In the genomic region with DNA sequence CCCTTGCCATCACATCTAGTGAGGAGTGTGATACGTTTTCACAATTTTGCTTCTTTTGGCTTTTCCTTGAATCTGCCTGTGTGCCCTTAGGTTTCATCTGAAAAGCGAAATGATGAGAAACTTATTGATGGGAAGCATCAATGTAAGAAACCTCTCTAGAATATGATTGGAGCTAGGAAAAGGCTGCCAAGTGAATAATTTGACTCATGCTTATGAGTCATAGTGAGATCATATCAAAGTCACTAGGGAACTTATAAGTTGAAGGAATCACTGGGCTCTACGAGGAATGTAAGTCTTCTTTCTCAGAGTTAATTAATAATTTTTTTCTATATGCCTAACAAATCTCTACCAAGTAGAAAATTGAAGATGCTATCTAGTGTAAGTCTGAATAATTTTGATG, we compare ENCODE assay signal across 11 cellular contexts. TPM values are rescaled to one million over a fixed set of nuclear protein-coding genes. Genes with fewer than 3 reads are reported as not detected.
DNase-seq lines count a peak whose midpoint lies in the region; ATAC-seq and TF ChIP-seq lines count a peak whose summit lies in the region.
"Had no signal": no experiment of that assay in that cellular context is flagged by ENCODE, and none has a peak within 500 bp of the region (broad histone marks: within the 10 kb centered on the region; RNA-seq: fewer than 3 reads in every experiment).

No MANE protein-coding gene starts in this region.

- dilution Hi-C loops in IMR-90 (cut with HindIII; ENCODE audit: low sequenced_read_pairs, unreplicated experiment), result no loop called here

- H3K27ac ChIP-seq in IMR-90 (ENCODE audit: insufficient read depth, low read length) (no peak overlapping the region), stomach (no peak overlapping the region)

- no peak overlapping the region for H2BK5ac ChIP-seq in IMR-90 (ENCODE audit: low read depth, low read length, poor library complexity, severe bottlenecking)

- peaks cover 4% of the 10 kb centered on the region; the same call in 1 of the 2 replicates for H3K36me3 ChIP-seq in IMR-90 (ENCODE audit: control insufficient read depth, insufficient read depth, low read length)
- no peaks in the 10 kb centered on the region; the same call in 1 of the 2 replicates for H3K36me3 ChIP-seq in Caco-2 (ENCODE audit: control insufficient read depth, insufficient read depth, low read length)
- H3K36me3 ChIP-seq in stomach, result peaks cover 0 to 22% (median 17%) of the 10 kb centered on the region in 4 donors

- H3K4me1 ChIP-seq in IMR-90 (ENCODE audit: control insufficient read depth, insufficient read depth, low read length) (peaks cover 13% of the 10 kb centered on the region), Caco-2 (no peaks in the 10 kb centered on the region; the same call in 1 of the 2 replicates), stomach (peaks cover 0 to 13% (median 3%) of the 10 kb centered on the region in 4 donors)

- H3K18ac ChIP-seq in IMR-90 (ENCODE audit: low read depth, low read length), result no peak overlapping the region

- DNase-seq in CD1c-positive myeloid dendritic cell (ENCODE audit: extremely low spot score), result peak; percentile 41
- DNase-seq in IMR-90, result peak; percentile 97
- DNase-seq in cardiac fibroblast (ENCODE audit: low read depth in 2 of 2), result peak; percentile 79 to 96
- peak; percentile 45 for DNase-seq in myocyte (ENCODE audit: low read depth)
- no peak for DNase-seq in activated CD4-positive, alpha-beta T cell treated with anti-CD3 and anti-CD28 coated beads for 4 hours
- no peak for DNase-seq in Caco-2
- no peak for DNase-seq in activated T-helper 2 cell treated with anti-CD3 and anti-CD28 coated beads, Interferon-gamma antibody, Interleukin-2, Interleukin-4, amounts not matched to agents 10 μg/mL and 5 μg/mL and 100 μg/mL, durations not matched to agents 14 hours and 24 hours and 36 hours (ENCODE audit: low spot score)
- DNase-seq in stomach, result no peak
- DNase-seq: activated naive CD4-positive, alpha-beta T cell treated with anti-CD3 and anti-CD28 coated beads, Interleukin-2, amount 10 ng/mL, durations not matched to agents 7 days and 5 days; KG1; NCI-H526 treated with DMSO at 0.1 percent for 48 hours had no signal

- H3K56ac ChIP-seq in IMR-90 (ENCODE audit: extremely low read depth, insufficient read depth, low read length), result no peak overlapping the region

- peaks cover 18% of the 10 kb centered on the region for H3K9me1 ChIP-seq in IMR-90 (ENCODE audit: insufficient read depth, low read length)

- H3K23ac ChIP-seq in IMR-90 (ENCODE audit: low read depth, low read length), result no peak overlapping the region

- no peak overlapping the region for H4K91ac ChIP-seq in IMR-90 (ENCODE audit: insufficient read depth, low read depth, low read length)

- no peak overlapping the region for H4K5ac ChIP-seq in IMR-90 (ENCODE audit: low read depth, low read length)

- peaks cover 33 to 50% of the 10 kb centered on the region in 2 experiments for H3K79me1 ChIP-seq in IMR-90 (ENCODE audit: low read depth in 1 of 2, low read length in 2 of 2)

- H2AFZ ChIP-seq in IMR-90 (replicated peaks; ENCODE audit: low read length, poor library complexity), result no peak overlapping the region

- no peak overlapping the region for H2AK9ac ChIP-seq in IMR-90 (replicated peaks; ENCODE audit: low read depth, low read length, poor library complexity)

- no CpG with 5 or more reads among the region's 3 CpGs for WGBS in IMR-90 (ENCODE audit: extremely low coverage in 2 of 2, insufficient read length in 1 of 2), 2 experiments
- WGBS in stomach, 5 donors, result 63 to 81% (median 73%) methylated on average over 3 of the region's 3 CpGs

- no peak overlapping the region for H4K8ac ChIP-seq in IMR-90 (ENCODE audit: low read depth in 2 of 2, low read length in 2 of 2)

- POLR2A ChIA-PET in IMR-90 (lab: Charles Lee; ENCODE audit: unreplicated experiment), result no interaction called here
- POLR2A ChIA-PET in Caco-2 (lab: Charles Lee), result no interaction called here

- H3K4me1 Mint-ChIP-seq in Caco-2 (ENCODE audit: low read depth, unreplicated experiment), result peaks cover 9% of the 10 kb centered on the region
- peaks cover 9% of the 10 kb centered on the region for H3K4me1 Mint-ChIP-seq in activated T-helper 2 cell treated with anti-CD3 and anti-CD28 coated beads, Interferon-gamma antibody, Interleukin-2, Interleukin-4, amounts not matched to agents 10 μg/mL and 5 μg/mL and 100 μg/mL, durations not matched to agents 14 hours and 24 hours and 36 hours (ENCODE audit: low read depth)

- TF ChIP-seq RAD21 in IMR-90 (IDR thresholded peaks at IDR 0.05; ENCODE audit: low read length), result no peak

- H2AK5ac ChIP-seq in IMR-90 (ENCODE audit: low read depth, low read length), result no peak overlapping the region

- in situ Hi-C loops in IMR-90 (cut with MboI; ENCODE audit: low sequenced_read_pairs), result loop anchor here (10.0 to 25.0 kb wide), 2 partner anchors 549 to 717 kb away; partner anchors contain the start of gene BDKRB1

- H3K27me3 Mint-ChIP-seq in Caco-2 (ENCODE audit: insufficient read depth, unreplicated experiment), result no peaks in the 10 kb centered on the region
- no peaks in the 10 kb centered on the region for H3K27me3 Mint-ChIP-seq in activated T-helper 2 cell treated with anti-CD3 and anti-CD28 coated beads, Interferon-gamma antibody, Interleukin-2, Interleukin-4, amounts not matched to agents 10 μg/mL and 5 μg/mL and 100 μg/mL, durations not matched to agents 14 hours and 24 hours and 36 hours (ENCODE audit: low read depth)
- H3K27me3 Mint-ChIP-seq: activated naive CD4-positive, alpha-beta T cell treated with anti-CD3 and anti-CD28 coated beads, Interleukin-2, amount 10 ng/mL, durations not matched to agents 7 days and 5 days had no signal

- no peak overlapping the region for H3K14ac ChIP-seq in IMR-90 (replicated peaks; ENCODE audit: low read depth, low read length)

- peaks cover 2% of the 10 kb centered on the region for H3K9me3 ChIP-seq in IMR-90 (ENCODE audit: control insufficient read depth, insufficient read depth, low read length)
- H3K9me3 ChIP-seq in Caco-2, result no peaks in the 10 kb centered on the region
- no peaks in the 10 kb centered on the region for H3K9me3 ChIP-seq in stomach

- H2BK120ac ChIP-seq in IMR-90 (ENCODE audit: low read depth, low read length), result peak overlapping the region; percentile 36; the same call in 1 of the 2 replicates

- H3K4me3 ChIP-seq in IMR-90 (ENCODE audit: insufficient read depth, low read depth, low read length) (no peak overlapping the region), cardiac fibroblast (replicated peaks in 1 of 2; ENCODE audit: low read depth in 2 of 2, low read length in 2 of 2) (no peak overlapping the region), Caco-2 (ENCODE audit: low read depth, low read length) (no peak overlapping the region), stomach (no peak overlapping the region)

- no peak overlapping the region for H3K4me2 ChIP-seq in IMR-90 (ENCODE audit: low read depth, low read length)

- TF ChIP-seq CTCF in IMR-90 (conservative IDR thresholded peaks at IDR 0.05; ENCODE audit: low read depth, low read length) (no peak), cardiac fibroblast (IDR thresholded peaks at IDR 0.05; ENCODE audit: low read depth, low read length) (no peak), Caco-2 (IDR thresholded peaks at IDR 0.05; ENCODE audit: insufficient read depth in 1 of 2, low read depth in 1 of 2, low read length in 1 of 2, severe bottlenecking in 1 of 2, unreplicated experiment in 1 of 2) (no peak), stomach (IDR thresholded peaks at IDR 0.05) (no peak)

- H3K36me3 Mint-ChIP-seq in Caco-2 (ENCODE audit: insufficient read depth, unreplicated experiment), result no peaks in the 10 kb centered on the region
- peaks cover 12% of the 10 kb centered on the region for H3K36me3 Mint-ChIP-seq in activated T-helper 2 cell treated with anti-CD3 and anti-CD28 coated beads, Interferon-gamma antibody, Interleukin-2, Interleukin-4, amounts not matched to agents 10 μg/mL and 5 μg/mL and 100 μg/mL, durations not matched to agents 14 hours and 24 hours and 36 hours (ENCODE audit: low read depth)

- H4K20me1 ChIP-seq in IMR-90 (ENCODE audit: insufficient read depth, low read length), result peaks cover 8% of the 10 kb centered on the region; the same call in 1 of the 2 replicates

- no peak overlapping the region for H3K4me3 Mint-ChIP-seq in Caco-2 (ENCODE audit: unreplicated experiment)
- no peak overlapping the region for H3K4me3 Mint-ChIP-seq in activated T-helper 2 cell treated with anti-CD3 and anti-CD28 coated beads, Interferon-gamma antibody, Interleukin-2, Interleukin-4, amounts not matched to agents 10 μg/mL and 5 μg/mL and 100 μg/mL, durations not matched to agents 14 hours and 24 hours and 36 hours (ENCODE audit: low read depth)
- H3K4me3 Mint-ChIP-seq: activated naive CD4-positive, alpha-beta T cell treated with anti-CD3 and anti-CD28 coated beads, Interleukin-2, amount 10 ng/mL, durations not matched to agents 7 days and 5 days had no signal

- TF ChIP-seq POLR2A in IMR-90 (IDR thresholded peaks at IDR 0.05; ENCODE audit: low read depth, low read length) (no peak), stomach (IDR thresholded peaks at IDR 0.05) (no peak)

- CTCF ChIA-PET in IMR-90 (lab: Yijun Ruan, JAX), result interaction anchor here (1.4 to 1.6 kb wide), 2 partner anchors 11 to 19 kb away, joined by 5 to 6 read pairs; partner anchors contain the start of gene GLRX5
- CTCF ChIA-PET in Caco-2 (lab: Charles Lee), result no interaction called here

- BruUV-seq in IMR-90 (replicated peaks; lab: Mats Ljungman, UMichigan), result no TSS peak
- BruUV-seq in Caco-2 (replicated peaks; lab: Mats Ljungman, UMichigan), result no TSS peak

- H3K4ac ChIP-seq in IMR-90 (ENCODE audit: low read depth, low read length), result no peak overlapping the region

- H2BK15ac ChIP-seq in IMR-90 (ENCODE audit: low read depth, low read length), result peak overlapping the region; percentile 45; the same call in 1 of the 3 replicates

- H3K9me3 Mint-ChIP-seq in Caco-2 (ENCODE audit: unreplicated experiment), result peaks cover under 1% of the 10 kb centered on the region
- no peaks in the 10 kb centered on the region for H3K9me3 Mint-ChIP-seq in activated T-helper 2 cell treated with anti-CD3 and anti-CD28 coated beads, Interferon-gamma antibody, Interleukin-2, Interleukin-4, amounts not matched to agents 10 μg/mL and 5 μg/mL and 100 μg/mL, durations not matched to agents 14 hours and 24 hours and 36 hours
- H3K9me3 Mint-ChIP-seq: activated naive CD4-positive, alpha-beta T cell treated with anti-CD3 and anti-CD28 coated beads, Interleukin-2, amount 10 ng/mL, durations not matched to agents 7 days and 5 days had no signal

- no peak overlapping the region for H3K9ac ChIP-seq in IMR-90 (ENCODE audit: low read depth, low read length)

- TF ChIP-seq EP300 in stomach (IDR thresholded peaks at IDR 0.05), result no peak

- intact Hi-C loops in IMR-90 (cut with micrococcal nuclease) (no loop called here), Caco-2 (cut with micrococcal nuclease; ENCODE audit: unreplicated experiment) (no loop called here), stomach (cut with DNase I; ENCODE audit: low total_unique reads) (no loop called here)
- intact Hi-C loops in activated T-helper 2 cell treated with anti-CD3 and anti-CD28 coated beads, Interferon-gamma antibody, Interleukin-2, Interleukin-4, amounts not matched to agents 10 μg/mL and 5 μg/mL and 100 μg/mL, durations not matched to agents 14 hours and 24 hours and 36 hours (cut with micrococcal nuclease), result no loop called here

- no peak overlapping the region for H2BK20ac ChIP-seq in IMR-90 (ENCODE audit: low read depth, low read length)

- peak; percentile 61; the same call in 1 of the 2 replicates for ATAC-seq in IMR-90 (ENCODE audit: low read depth)

- H3K27ac Mint-ChIP-seq in Caco-2 (ENCODE audit: unreplicated experiment), result no peak overlapping the region
- no peak overlapping the region for H3K27ac Mint-ChIP-seq in activated T-helper 2 cell treated with anti-CD3 and anti-CD28 coated beads, Interferon-gamma antibody, Interleukin-2, Interleukin-4, amounts not matched to agents 10 μg/mL and 5 μg/mL and 100 μg/mL, durations not matched to agents 14 hours and 24 hours and 36 hours
- H3K27ac Mint-ChIP-seq: activated naive CD4-positive, alpha-beta T cell treated with anti-CD3 and anti-CD28 coated beads, Interleukin-2, amount 10 ng/mL, durations not matched to agents 7 days and 5 days had no signal

- no peaks in the 10 kb centered on the region for H3K27me3 ChIP-seq in IMR-90 (ENCODE audit: control insufficient read depth, insufficient read depth, low read length)
- H3K27me3 ChIP-seq in Caco-2 (replicated peaks; ENCODE audit: control insufficient read depth, insufficient read depth, low read length), result no peaks in the 10 kb centered on the region
- no peaks in the 10 kb centered on the region for H3K27me3 ChIP-seq in stomach

RNA-seq across cellular contexts. Expression of gene GLRX5, which starts 10.9 kb away (rescaled TPM):
- total RNA-seq in IMR-90 (2012; rRNA removed), result 32.4 and 59.2 TPM in 2 replicates
- polyA plus RNA-seq in IMR-90 (2012; rRNA removed), result 31.7 and 40.4 TPM in 2 replicates
- 13.3 and 15.9 TPM in 2 replicates for polyA plus RNA-seq in IMR-90 (2012; cell fraction: cytosol; rRNA removed)
- 5.0 and 14.4 TPM in 2 replicates for polyA plus RNA-seq in IMR-90 (2012; cell fraction: nucleus; rRNA removed; ENCODE audit: low replicate concordance)
- total RNA-seq in myocyte, result 67.1 and 69.5 TPM in 2 replicates
- polyA plus RNA-seq in myocyte (2012), result 63.7 TPM
- total RNA-seq in Caco-2 (2022), result 66.2 and 67.8 TPM in 2 replicates
- total RNA-seq in activated T-helper 2 cell treated with anti-CD3 and anti-CD28 coated beads, Interferon-gamma antibody, Interleukin-2, Interleukin-4, amounts not matched to agents 10 μg/mL and 5 μg/mL and 100 μg/mL, durations not matched to agents 14 hours and 24 hours and 36 hours, result 32.4 and 39.4 TPM in 2 replicates
- total RNA-seq in stomach, result 100 to 1,000 TPM in 1 of 5 donors, 10 to 100 TPM in 4; 29.5 to 316 (median 38.4) TPM
- polyA plus RNA-seq in stomach, result 10 to 100 TPM; 40.3 to 49.9 (median 40.6) TPM

RNA-seq across cellular contexts. Expression of gene SYNE3, which starts 29.3 kb away (rescaled TPM):
- total RNA-seq in IMR-90 (2012; rRNA removed) (5.0 TPM in 2 replicates), myocyte (5.2 and 5.9 TPM in 2 replicates), Caco-2 (2022) (19.4 and 21.2 TPM in 2 replicates), stomach (10 to 100 TPM in 3 of 5 donors, 1 to 10 TPM in 2; 4.6 to 85.2 (median 10.8) TPM)
- polyA plus RNA-seq in IMR-90 (2012; rRNA removed) (2.9 and 3.1 TPM in 2 replicates), stomach (1 to 10 TPM in 1 of 3 donors, under 1 TPM in 2; 0.58 to 1.2 (median 0.76) TPM)
- polyA plus RNA-seq in IMR-90 (2012; cell fraction: cytosol; rRNA removed), result 1.9 and 2.6 TPM in 2 replicates
- polyA plus RNA-seq in IMR-90 (2012; cell fraction: nucleus; rRNA removed; ENCODE audit: low replicate concordance), result 6.1 and 7.9 TPM in 2 replicates
- 2.3 TPM for polyA plus RNA-seq in myocyte (2012)
- total RNA-seq in activated T-helper 2 cell treated with anti-CD3 and anti-CD28 coated beads, Interferon-gamma antibody, Interleukin-2, Interleukin-4, amounts not matched to agents 10 μg/mL and 5 μg/mL and 100 μg/mL, durations not matched to agents 14 hours and 24 hours and 36 hours, result 36.5 and 40.1 TPM in 2 replicates

Comparison
In these comparisons a context has a peak if more than half of its experiments do, and no peak if none do; other contexts are left out.
1. DNase-seq: peak in CD1c-positive myeloid dendritic cell (single experiment), IMR-90 (single experiment), cardiac fibroblast (2 of 2) and myocyte (single experiment); none in activated CD4-positive, alpha-beta T cell treated with anti-CD3 and anti-CD28 coated beads for 4 hours (0 of 2), Caco-2 (0 of 2), activated T-helper 2 cell treated with anti-CD3 and anti-CD28 coated beads, Interferon-gamma antibody, Interleukin-2, Interleukin-4, amounts not matched to agents 10 μg/mL and 5 μg/mL and 100 μg/mL, durations not matched to agents 14 hours and 24 hours and 36 hours (single experiment) and stomach (single experiment).